Comparison of ENCODE assay signal across 25 cellular contexts in the genomic region with DNA sequence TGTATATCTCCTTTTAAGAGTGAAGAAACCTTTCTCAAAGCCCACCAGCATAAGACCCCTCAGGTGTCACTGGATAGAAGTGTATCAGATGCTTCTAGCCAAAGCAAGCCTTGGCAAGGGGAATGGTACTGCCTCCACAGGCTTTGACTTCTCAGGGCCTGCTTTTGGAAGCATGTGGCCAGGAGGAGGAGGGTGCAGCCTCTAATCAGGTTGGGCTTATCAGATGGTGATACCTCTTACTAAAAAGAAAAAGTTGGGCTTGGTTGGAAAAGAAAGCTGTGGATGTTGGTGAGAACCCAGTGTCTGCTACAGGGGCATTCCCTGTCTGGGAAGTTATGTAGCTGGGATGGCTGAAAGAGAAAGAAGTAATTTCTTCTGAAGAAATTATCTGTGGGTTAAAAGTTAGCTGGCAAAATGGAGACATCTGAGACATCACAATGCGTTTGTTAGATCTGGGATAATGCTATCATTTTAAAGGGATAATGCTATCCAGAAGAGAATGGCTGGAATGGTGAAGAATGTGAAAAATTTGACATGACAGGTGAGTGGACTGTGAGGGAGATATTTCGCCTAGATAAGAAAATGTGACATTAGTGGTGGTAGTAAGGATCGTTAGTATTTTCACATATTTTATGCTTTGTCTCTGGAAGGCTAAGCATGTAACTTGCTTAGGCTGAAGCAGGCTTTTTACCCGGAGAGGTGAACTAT. TPM values are rescaled to one million over a fixed set of nuclear protein-coding genes. Genes with fewer than 3 reads are reported as not detected.
DNase-seq lines count a peak whose midpoint lies in the region; ATAC-seq, FAIRE-seq and TF ChIP-seq lines count a peak whose summit lies in the region.
"Had no signal": no experiment of that assay in that cellular context is flagged by ENCODE, and none has a peak within 500 bp of the region (broad histone marks: within the 10 kb centered on the region; RNA-seq: fewer than 3 reads in every experiment).

No MANE protein-coding gene starts in this region.

- H3K9me2 ChIP-seq in GM23338 (ENCODE audit: insufficient read depth) (no peaks in the 10 kb centered on the region), OCI-LY7 (ENCODE audit: insufficient read depth, low read length) (no peaks in the 10 kb centered on the region)

- no peaks in the 10 kb centered on the region for H3K36me3 ChIP-seq in GM23338 (ENCODE audit: insufficient read depth)
- peaks cover 61% of the 10 kb centered on the region for H3K36me3 ChIP-seq in OCI-LY7 (ENCODE audit: insufficient read depth, low read length)
- no peaks in the 10 kb centered on the region for H3K36me3 ChIP-seq in H1 (ENCODE audit: control insufficient read depth in 2 of 4, insufficient read depth in 4 of 4, low read length in 3 of 4)
- no peaks in the 10 kb centered on the region for H3K36me3 ChIP-seq in body of pancreas (replicated peaks in 1 of 2; ENCODE audit: insufficient read depth in 1 of 2, low read depth in 2 of 2)
- H3K36me3 ChIP-seq: right lobe of liver, thoracic aorta had no signal

- peak overlapping the region; percentile 39; the same call in 1 of the 2 replicates for H3K27ac ChIP-seq in GM23338 (ENCODE audit: low read depth)
- no peak overlapping the region for H3K27ac ChIP-seq in OCI-LY7 (ENCODE audit: low read depth, low read length, poor library complexity, severe bottlenecking)
- H3K27ac ChIP-seq in H1 (ENCODE audit: low read depth, low read length) = no peak overlapping the region
- H3K27ac ChIP-seq in body of pancreas = no peak overlapping the region
- H3K27ac ChIP-seq: parathyroid adenoma, right lobe of liver, thoracic aorta had no signal

- H3K4me3 Mint-ChIP-seq in GM23338 (no peak overlapping the region), neural crest cell (peak overlapping the region; percentile 50)
- H3K4me3 Mint-ChIP-seq: central memory CD8-positive, alpha-beta T cell; naive thymus-derived CD8-positive, alpha-beta T cell; T-helper 2 cell treated with Interferon-gamma antibody and Interleukin-4, amounts not matched to agents 5 μg/mL and 100 μg/mL, for 36 hours had no signal

- H3K4me1 ChIP-seq in GM23338 (ENCODE audit: insufficient read depth) = peaks cover 14% of the 10 kb centered on the region
- peaks cover 43% of the 10 kb centered on the region for H3K4me1 ChIP-seq in OCI-LY7 (ENCODE audit: insufficient read depth, low read length, poor library complexity, severe bottlenecking)
- peaks cover 0 to 4% (median 1%) of the 10 kb centered on the region in 4 experiments; a peak in 3 of 7 replicates for H3K4me1 ChIP-seq in H1 (replicated peaks in 1 of 4; ENCODE audit: control insufficient read depth in 3 of 4, insufficient read depth in 4 of 4, low read length in 3 of 4)
- peaks cover 22% of the 10 kb centered on the region for H3K4me1 ChIP-seq in body of pancreas
- H3K4me1 ChIP-seq: parathyroid adenoma had no signal

- H3K9me3 Mint-ChIP-seq in GM23338 = no peaks in the 10 kb centered on the region
- no peaks in the 10 kb centered on the region for H3K9me3 Mint-ChIP-seq in neural crest cell
- H3K9me3 Mint-ChIP-seq: activated naive CD4-positive, alpha-beta T cell treated with anti-CD3 and anti-CD28 coated beads, Interleukin-2, amount 50 U/mL, for 72 hours; central memory CD8-positive, alpha-beta T cell; naive thymus-derived CD8-positive, alpha-beta T cell; T-helper 2 cell treated with Interferon-gamma antibody and Interleukin-4, amounts not matched to agents 5 μg/mL and 100 μg/mL, for 36 hours had no signal

- H2BK12ac ChIP-seq in H1 (ENCODE audit: low read depth, low read length) = no peak overlapping the region; the same call in 1 of the 2 replicates

- H3K4me1 Mint-ChIP-seq in GM23338 (peaks cover 18% of the 10 kb centered on the region), neural crest cell (peaks cover 30% of the 10 kb centered on the region)

- H3K23me2 ChIP-seq in H1 (ENCODE audit: low read depth, low read length) = no peaks in the 10 kb centered on the region

- CTCF ChIA-PET in OCI-LY7 (lab: Charles Lee; ENCODE audit: unreplicated experiment) (no interaction called here), H1 (lab: Charles Lee; ENCODE audit: partially characterized antibody) (interaction anchor here (0.9 to 1.4 kb wide), 4 partner anchors 28 to 85 kb away, joined by 3 to 7 read pairs (median 4); no protein-coding TSS in a partner anchor)

- H3K79me1 ChIP-seq in H1 (ENCODE audit: low read depth, low read length) = no peaks in the 10 kb centered on the region; the same call in none of the 2 replicates

- no peak for TF ChIP-seq POLR2A in H1 (IDR thresholded peaks at IDR 0.05; ENCODE audit: control extremely low read depth in 1 of 2, low read depth in 2 of 2, low read length in 2 of 2)
- no peak for TF ChIP-seq POLR2A in body of pancreas (IDR thresholded peaks at IDR 0.05)

- intact Hi-C loops in OCI-LY7 (cut with micrococcal nuclease; ENCODE audit: unreplicated experiment) (no loop called here), body of pancreas (cut with DNase I) (no loop called here)

- H2AK5ac ChIP-seq in H1 (ENCODE audit: low read depth, low read length) = no peak overlapping the region

- no peak overlapping the region for H2BK5ac ChIP-seq in H1 (ENCODE audit: low read depth, low read length)

- 84% methylated on average over 4 of the region's 4 CpGs; no CpG with 5 or more reads in 1 of the 2 experiments for WGBS in H1 (ENCODE audit: extremely low coverage in 1 of 2, insufficient coverage in 1 of 2, insufficient read length in 1 of 2, insufficient replicate concordance in 2 of 2, low coverage in 1 of 2, low lambda C conversion rate in 2 of 2, missing lambda C conversion rate in 1 of 2), 2 experiments
- 44 to 58% methylated on average over 4 of the region's 4 CpGs for WGBS in body of pancreas, 2 donors

- H4K8ac ChIP-seq in H1 (ENCODE audit: extremely low read depth, insufficient read depth, low read length) = no peak overlapping the region

- H4K5ac ChIP-seq in H1 (ENCODE audit: insufficient read length, low read depth, low read length) = no peak overlapping the region

- H3K4me2 ChIP-seq in GM23338 (peak overlapping the region; percentile 39; the same call in 1 of the 2 replicates), OCI-LY7 (ENCODE audit: low read length) (peak overlapping the region; percentile 10; the same call in 1 of the 2 replicates), H1 (ENCODE audit: insufficient read depth in 1 of 2, low read depth in 2 of 2, low read length in 2 of 2) (no peak overlapping the region)

- peaks cover 3% of the 10 kb centered on the region; the same call in 1 of the 2 replicates for H3K27me3 ChIP-seq in GM23338 (ENCODE audit: insufficient read depth)
- no peaks in the 10 kb centered on the region for H3K27me3 ChIP-seq in H1 (replicated peaks in 1 of 4; ENCODE audit: control insufficient read depth in 3 of 4, extremely low read depth in 1 of 4, insufficient read depth in 3 of 4, low read length in 3 of 4)
- H3K27me3 ChIP-seq in body of pancreas = no peaks in the 10 kb centered on the region
- H3K27me3 ChIP-seq: right lobe of liver had no signal

- H3K23ac ChIP-seq in H1 (ENCODE audit: insufficient read length) = no peak overlapping the region

- no peaks in the 10 kb centered on the region for H3F3A ChIP-seq in GM23338 (replicated peaks; ENCODE audit: low read depth)

- FAIRE-seq in H1 (lab: Jason Lieb, UNC) = peak; percentile 32
- FAIRE-seq: astrocyte had no signal

- H2BK120ac ChIP-seq in H1 (replicated peaks; ENCODE audit: low read depth, low read length) = no peak overlapping the region

- no peak overlapping the region for H3K4me3 ChIP-seq in GM23338
- H3K4me3 ChIP-seq in OCI-LY7 (ENCODE audit: low read depth, low read length, poor library complexity, severe bottlenecking) = no peak overlapping the region
- H3K4me3 ChIP-seq in H1 (ENCODE audit: extremely low read depth in 1 of 4, insufficient read depth in 2 of 4, low read depth in 3 of 4, low read length in 4 of 4) = no peak overlapping the region
- H3K4me3 ChIP-seq in body of pancreas = no peak overlapping the region
- H3K4me3 ChIP-seq: right lobe of liver, thoracic aorta had no signal

- H2BK15ac ChIP-seq in H1 (ENCODE audit: low read length) = no peak overlapping the region

- H3K36me3 Mint-ChIP-seq in GM23338 (ENCODE audit: low read depth) = no peaks in the 10 kb centered on the region; the same call in 1 of the 3 replicates
- no peaks in the 10 kb centered on the region for H3K36me3 Mint-ChIP-seq in neural crest cell (ENCODE audit: low read depth)
- H3K36me3 Mint-ChIP-seq: activated naive CD4-positive, alpha-beta T cell treated with anti-CD3 and anti-CD28 coated beads, Interleukin-2, amount 50 U/mL, for 72 hours; naive thymus-derived CD8-positive, alpha-beta T cell had no signal

- H3K9ac ChIP-seq in H1 (replicated peaks in 1 of 4; ENCODE audit: extremely low read depth in 1 of 4, low read depth in 3 of 4, low read length in 3 of 4) = no peak overlapping the region
- H3K9ac ChIP-seq: parathyroid adenoma had no signal

- H3K18ac ChIP-seq in H1 (ENCODE audit: extremely low read depth, low read length) = no peak overlapping the region

- peak; percentile 79 for ATAC-seq in GM23338
- no peak for ATAC-seq in GM18867 (IDR thresholded peaks at IDR 0.05; ENCODE audit: unreplicated experiment)
- no peak for ATAC-seq in GM21576 (IDR thresholded peaks at IDR 0.05; ENCODE audit: unreplicated experiment)
- no peak for ATAC-seq in body of pancreas
- ATAC-seq: activated naive CD4-positive, alpha-beta T cell treated with anti-CD3 and anti-CD28 coated beads, Interleukin-2, amount 50 U/mL, for 72 hours; naive thymus-derived CD8-positive, alpha-beta T cell; right lobe of liver; stimulated activated naive CD8-positive, alpha-beta T cell treated with anti-CD3 and anti-CD28 coated beads, Interleukin-15, Interleukin-2, amounts not matched to agents 100 U/mL and 50 U/mL, for 24 hours had no signal

- H2AFZ ChIP-seq in GM23338 (no peak overlapping the region), OCI-LY7 (ENCODE audit: low read length) (no peak overlapping the region), H1 (ENCODE audit: low read length) (no peak overlapping the region)
- H2AFZ ChIP-seq: parathyroid adenoma had no signal

- no TSS peak for BruUV-seq in OCI-LY7 (replicated peaks; lab: Mats Ljungman, UMichigan)

- no peak overlapping the region for H4K91ac ChIP-seq in H1 (replicated peaks; ENCODE audit: insufficient read length, low read length)

- POLR2A ChIA-PET in OCI-LY7 (lab: Charles Lee) = interaction anchor here (0.7 to 1.8 kb wide), 8 partner anchors 10 to 149 kb away, joined by 3 to 5 read pairs (median 4); a partner anchor contains a TSS
- POLR2A ChIA-PET in H1 (lab: Charles Lee; ENCODE audit: partially characterized antibody) = interaction anchor here (1.0 to 1.6 kb wide), 2 partner anchors 74 to 84 kb away, joined by 5 to 6 read pairs; a partner anchor contains a TSS

- H3K9me3 ChIP-seq in OCI-LY7 (ENCODE audit: low read length) = no peaks in the 10 kb centered on the region
- no peaks in the 10 kb centered on the region for H3K9me3 ChIP-seq in H1 (ENCODE audit: insufficient read depth in 2 of 2, low read depth in 1 of 2, low read length in 1 of 2)
- no peaks in the 10 kb centered on the region for H3K9me3 ChIP-seq in body of pancreas
- H3K9me3 ChIP-seq: right lobe of liver, thoracic aorta had no signal

- H3K27ac Mint-ChIP-seq in GM23338 (no peak overlapping the region), neural crest cell (ENCODE audit: unreplicated experiment) (no peak overlapping the region)
- H3K27ac Mint-ChIP-seq: activated naive CD4-positive, alpha-beta T cell treated with anti-CD3 and anti-CD28 coated beads, Interleukin-2, amount 50 U/mL, for 72 hours; naive thymus-derived CD8-positive, alpha-beta T cell; T-helper 2 cell treated with Interferon-gamma antibody and Interleukin-4, amounts not matched to agents 5 μg/mL and 100 μg/mL, for 36 hours had no signal

- H3K27me3 Mint-ChIP-seq in GM23338 (ENCODE audit: insufficient read depth, low read depth, poor library complexity) (peaks cover 2% of the 10 kb centered on the region), neural crest cell (ENCODE audit: low read depth) (no peaks in the 10 kb centered on the region)
- H3K27me3 Mint-ChIP-seq: central memory CD8-positive, alpha-beta T cell had no signal

- TF ChIP-seq CTCF in GM23338 (conservative IDR thresholded peaks at IDR 0.05; ENCODE audit: low read depth in 2 of 2) (no peak), OCI-LY7 (conservative IDR thresholded peaks at IDR 0.05; ENCODE audit: low read length) (no peak), H1 (IDR thresholded peaks at IDR 0.05; ENCODE audit: control extremely low read depth in 1 of 3, insufficient read depth in 1 of 3, low read depth in 1 of 3, low read length in 3 of 3) (no peak), neural crest cell (conservative IDR thresholded peaks at IDR 0.05) (no peak), body of pancreas (IDR thresholded peaks at IDR 0.05) (no peak)

- H3K56ac ChIP-seq in H1 (replicated peaks; ENCODE audit: insufficient read length, low read depth, low read length) = no peak overlapping the region

- H2BK20ac ChIP-seq in H1 (ENCODE audit: low read length) = no peak overlapping the region

- no peak overlapping the region for H3K14ac ChIP-seq in H1 (ENCODE audit: insufficient read length)

- TF ChIP-seq EP300 in H1 (IDR thresholded peaks at IDR 0.05; ENCODE audit: borderline replicate concordance in 1 of 2, low read depth in 2 of 2, low read length in 2 of 2) = no peak

- H3K4ac ChIP-seq in H1 (replicated peaks; ENCODE audit: insufficient read length, low read depth, low read length) = no peak overlapping the region

- H4K20me1 ChIP-seq in GM23338 (replicated peaks; ENCODE audit: insufficient read depth) (peaks cover 51% of the 10 kb centered on the region), OCI-LY7 (ENCODE audit: insufficient read depth, low read length) (peaks cover 46% of the 10 kb centered on the region), H1 (replicated peaks in 1 of 2; ENCODE audit: control insufficient read depth in 1 of 2, insufficient read depth in 2 of 2, low read length in 2 of 2) (peaks cover 7 to 11% of the 10 kb centered on the region in 2 experiments)

- peak; percentile 47 for DNase-seq in GM23338 (ENCODE audit: low spot score)
- DNase-seq in OCI-LY7 (ENCODE audit: low spot score) = no peak
- DNase-seq in H1 (ENCODE audit: low read depth in 1 of 2, low spot score in 2 of 2) = no peak
- no peak for DNase-seq in neural crest cell (ENCODE audit: low read depth, low spot score)
- no peak for DNase-seq in NCI-H82 (lab: John Stamatoyannopoulos, UW)
- no peak for DNase-seq in body of pancreas
- DNase-seq: activated CD4-positive, alpha-beta T cell treated with anti-CD3 and anti-CD28 coated beads, Interleukin-2, amount 50 U/mL, for 4 hours; glutamatergic neuron; IMR-90; left colon; midbrain; naive thymus-derived CD8-positive, alpha-beta T cell; NCI-H1417; NCI-H524; right lobe of liver; stimulated activated CD4-positive, alpha-beta T cell treated with anti-CD3 and anti-CD28 coated beads, Interleukin-12 subunit alpha, Interleukin-12 subunit beta, amount 100 ng/mL, for 4 hours; stimulated activated naive CD8-positive, alpha-beta T cell treated with anti-CD3 and anti-CD28 coated beads, Interleukin-15, Interleukin-2, amounts not matched to agents 100 U/mL and 50 U/mL, for 24 hours had no signal

- peaks cover 100% of the 10 kb centered on the region for H3K79me2 ChIP-seq in GM23338 (replicated peaks; ENCODE audit: insufficient read depth)
- peaks cover 100% of the 10 kb centered on the region for H3K79me2 ChIP-seq in OCI-LY7 (ENCODE audit: insufficient read depth, low read depth, low read length)
- peaks cover 23 to 96% of the 10 kb centered on the region in 2 experiments for H3K79me2 ChIP-seq in H1 (ENCODE audit: control insufficient read depth in 1 of 2, insufficient read depth in 2 of 2, low read length in 2 of 2)

- TF ChIP-seq RAD21 in H1 (IDR thresholded peaks at IDR 0.05 in 1 of 2, conservative IDR thresholded peaks at IDR 0.05 in 1 of 2; ENCODE audit: low read depth in 2 of 2, low read length in 2 of 2) = no peak

RNA-seq across cellular contexts. Expression of a gene that starts 7.2 kb away (rescaled TPM):
- 291 and 322 TPM in 2 replicates for total RNA-seq in GM23338 (2014; rRNA removed; shearing (Covaris generic))
- polyA plus RNA-seq in GM23338 (2016; fragmentation: Nextera tagmentation; extraction: Ambion mirVana) (312 and 362 TPM in 2 replicates), H1 (2011; rRNA removed) (222 and 254 TPM in 2 replicates)
- 144 and 147 TPM in 2 replicates for total RNA-seq in OCI-LY7 (2014; rRNA removed; shearing (Covaris generic))
- total RNA-seq in OCI-LY7 (2022) (279 and 284 TPM in 2 replicates), neural crest cell (224 and 234 TPM in 2 replicates), body of pancreas (100 to 1,000 TPM; 157 to 177 TPM)
- total RNA-seq in H1 (2021; fragmentation: NEBNext Ultra II Directional; extraction: Animal tissue kit (Norgen Biotek cat#: 25700)) = 311 and 315 TPM in 2 replicates
- 251 TPM for polyA plus RNA-seq in H1 (2011; cell fraction: cytosol; rRNA removed)
- 240 TPM for polyA plus RNA-seq in H1 (2011; cell fraction: nucleus; rRNA removed)
- polyA plus RNA-seq in H1 (2012, experiment 1 of 2) = 297 to 375 TPM (median 345 TPM) in 4 replicates
- 93.4 TPM for polyA plus RNA-seq in H1 (2012, experiment 2 of 2)
- 473 TPM for polyA plus RNA-seq in H1 (2013, experiment 1 of 2)
- 477 TPM for polyA plus RNA-seq in H1 (2013, experiment 2 of 2)
- polyA minus RNA-seq in H1 (2011; rRNA and poly(A)+ RNA removed) = 206 and 280 TPM in 2 replicates
- 110 TPM for polyA minus RNA-seq in H1 (2011; cell fraction: cytosol; rRNA and poly(A)+ RNA removed)
- 87.7 TPM for polyA minus RNA-seq in H1 (2011; cell fraction: nucleus; rRNA and poly(A)+ RNA removed)

Comparison
In these comparisons a context has a peak if more than half of its experiments do, and no peak if none do; other contexts are left out.
1. H3K4me2 ChIP-seq: peak in GM23338 (single experiment) and OCI-LY7 (single experiment); none in H1 (0 of 2).